ENCODE assay signal across 23 cellular contexts in the genomic region with DNA sequence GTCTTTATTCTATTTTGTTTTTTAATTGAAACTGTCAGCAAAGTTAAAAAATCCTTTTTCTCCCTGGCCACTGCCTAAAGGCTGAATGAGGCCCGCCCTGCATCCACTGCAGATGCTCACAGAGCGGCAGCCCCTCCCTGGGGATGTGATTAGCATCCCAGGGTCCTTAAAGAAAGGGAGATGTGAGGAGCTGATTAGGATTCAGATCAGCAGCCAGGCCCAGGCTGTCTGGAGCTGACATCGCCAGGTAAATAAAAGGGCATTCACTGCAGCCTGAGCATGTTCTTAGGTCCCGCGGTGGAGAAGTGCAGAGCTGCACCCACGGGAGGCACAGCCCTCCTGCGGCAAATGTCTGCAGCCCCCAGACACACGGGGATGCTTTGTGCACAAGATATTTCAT.
"Had no signal": no experiment of that assay in that cellular context is flagged by ENCODE, and none has a peak within 500 bp of the region (broad histone marks: within the 10 kb centered on the region; RNA-seq: fewer than 3 reads in every experiment).

No MANE protein-coding gene starts in this region.

- ATAC-seq: activated naive CD4-positive, alpha-beta T cell treated with anti-CD3 and anti-CD28 coated beads, Interleukin-2, amount 50 U/mL, for 72 hours; foreskin keratinocyte; stimulated activated memory B cell treated with anti-CD40 and anti-IgM and Interleukin-4, amounts not matched to agents 10 μg/mL and 1 μg/mL and 100 μg/mL, for 72 hours had no signal

- H3K9me3 Mint-ChIP-seq: activated naive CD4-positive, alpha-beta T cell treated with anti-CD3 and anti-CD28 coated beads, Interleukin-2, amount 50 U/mL, for 72 hours; activated T-cell treated with anti-CD3 and anti-CD28 coated beads, Interleukin-2, amount 50 U/mL, for 24 hours; activated T-helper 17 cell treated with anti-CD3 and anti-CD28 coated beads, Interleukin-2, amount 50 U/mL, for 72 hours; brain; nephron; stimulated activated memory B cell treated with anti-CD40 and anti-IgM and Interleukin-4, amounts not matched to agents 10 μg/mL and 1 μg/mL and 100 μg/mL, for 72 hours; WTC11 had no signal

- H3K79me2 ChIP-seq: hepatocyte, parathyroid adenoma had no signal

- H3K4me1 ChIP-seq: foreskin keratinocyte had no signal

- H3K36me3 Mint-ChIP-seq: activated naive CD4-positive, alpha-beta T cell treated with anti-CD3 and anti-CD28 coated beads, Interleukin-2, amount 50 U/mL, for 72 hours; brain; stimulated activated memory B cell treated with anti-CD40 and anti-IgM and Interleukin-4, amounts not matched to agents 10 μg/mL and 1 μg/mL and 100 μg/mL, for 72 hours; WTC11 had no signal

- DNase-seq: activated CD4-positive, alpha-beta T cell treated with anti-CD3 and anti-CD28 coated beads, Interleukin-2, amount 50 U/mL, for 4 hours; activated CD8-positive, alpha-beta memory T cell treated with anti-CD3 and anti-CD28 coated beads for 24 hours; activated CD8-positive, alpha-beta memory T cell treated with anti-CD3 and anti-CD28 coated beads, Interleukin-2, amount 50 U/mL, for 4 hours; activated T-cell treated with anti-CD3 and anti-CD28 coated beads, Interleukin-2, amount 50 U/mL, for 24 hours; aorta; caudate nucleus; dermis blood vessel endothelial cell; effector CD8-positive, alpha-beta T cell; foreskin keratinocyte; right lobe of liver; T1000 had no signal

- H3K27ac Mint-ChIP-seq: activated naive CD4-positive, alpha-beta T cell treated with anti-CD3 and anti-CD28 coated beads, Interleukin-2, amount 50 U/mL, for 72 hours; activated T-cell treated with anti-CD3 and anti-CD28 coated beads, Interleukin-2, amount 50 U/mL, for 24 hours; activated T-helper 17 cell treated with anti-CD3 and anti-CD28 coated beads, Interleukin-2, amount 50 U/mL, for 72 hours; stimulated activated memory B cell treated with anti-CD40 and anti-IgM and Interleukin-4, amounts not matched to agents 10 μg/mL and 1 μg/mL and 100 μg/mL, for 72 hours; WTC11 had no signal

- H3K9ac ChIP-seq: parathyroid adenoma had no signal

- H3K4me3 Mint-ChIP-seq: activated T-cell treated with anti-CD3 and anti-CD28 coated beads, Interleukin-2, amount 50 U/mL, for 24 hours; activated T-helper 17 cell treated with anti-CD3 and anti-CD28 coated beads, Interleukin-2, amount 50 U/mL, for 72 hours; brain; nephron; stimulated activated memory B cell treated with anti-CD40 and anti-IgM and Interleukin-4, amounts not matched to agents 10 μg/mL and 1 μg/mL and 100 μg/mL, for 72 hours; WTC11 had no signal

- H3K27me3 Mint-ChIP-seq: activated T-cell treated with anti-CD3 and anti-CD28 coated beads, Interleukin-2, amount 50 U/mL, for 24 hours; activated T-helper 17 cell treated with anti-CD3 and anti-CD28 coated beads, Interleukin-2, amount 50 U/mL, for 72 hours had no signal

- H3K27ac ChIP-seq: foreskin keratinocyte, hepatocyte, parathyroid adenoma, right lobe of liver, skin epidermis, stomach, suprapubic skin, tibial nerve had no signal

- H3K36me3 ChIP-seq: right lobe of liver, stomach, suprapubic skin, tibial nerve had no signal

- H3K27me3 ChIP-seq: foreskin keratinocyte, hepatocyte, right lobe of liver, stomach, suprapubic skin, tibial nerve had no signal

- H3K4me3 ChIP-seq: hepatocyte, right lobe of liver, skin epidermis, stomach, suprapubic skin, tibial nerve had no signal

- H3K4me2 ChIP-seq: hepatocyte had no signal

- H3K9me3 ChIP-seq: right lobe of liver, stomach, suprapubic skin, tibial nerve had no signal

- H2AFZ ChIP-seq: hepatocyte, parathyroid adenoma had no signal
